1 cellular context compared by ENCODE assay signal in genomic region chr15:85005744-85006143, GRCh38.
TF ChIP-seq lines count a peak whose summit lies in the region.

No MANE protein-coding gene starts in this region.

TF ChIP-seq in HepG2, 621 proteins besides CTCF, POLR2A, EP300 and RAD21:
- TF ChIP-seq ELK4 (CRISPR knock-in tag; IDR thresholded peaks at IDR 0.05; ENCODE audit: borderline replicate concordance) (no peak), ZNF121 (CRISPR knock-in tag; IDR thresholded peaks at IDR 0.05) (no peak), ZNF253 (CRISPR knock-in tag; IDR thresholded peaks at IDR 0.05; ENCODE audit: borderline replicate concordance) (no peak), ZFYVE20 (CRISPR knock-in tag; IDR thresholded peaks at IDR 0.05; ENCODE audit: borderline replicate concordance, low read depth) (no peak), GPN1 (CRISPR knock-in tag; IDR thresholded peaks at IDR 0.05; ENCODE audit: borderline replicate concordance) (no peak), ATF2 (CRISPR knock-in tag; IDR thresholded peaks at IDR 0.05) (no peak), HNF1A (IDR thresholded peaks at IDR 0.05; ENCODE audit: low read depth) (no peak), HNF1A (CRISPR knock-in tag; IDR thresholded peaks at IDR 0.05; ENCODE audit: borderline replicate concordance) (no peak), ZNF841 (CRISPR knock-in tag; IDR thresholded peaks at IDR 0.05; ENCODE audit: borderline replicate concordance) (no peak), CHCHD3 (CRISPR knock-in tag; IDR thresholded peaks at IDR 0.05) (no peak), DDIT3 (CRISPR knock-in tag; IDR thresholded peaks at IDR 0.05) (no peak), MIER2 (CRISPR knock-in tag; IDR thresholded peaks at IDR 0.05) (no peak), ZNF512 (CRISPR knock-in tag; IDR thresholded peaks at IDR 0.05) (no peak), ZNF276 (CRISPR knock-in tag; IDR thresholded peaks at IDR 0.05; ENCODE audit: low read depth) (no peak), TCF7L2 (IDR thresholded peaks at IDR 0.05; ENCODE audit: low read depth, low read length) (no peak), ZNF550 (CRISPR knock-in tag; IDR thresholded peaks at IDR 0.05; ENCODE audit: borderline replicate concordance) (no peak), ZNF530 (CRISPR knock-in tag; IDR thresholded peaks at IDR 0.05; ENCODE audit: low read depth) (no peak), ZNF891 (CRISPR knock-in tag; IDR thresholded peaks at IDR 0.05) (no peak), BRF2 (CRISPR knock-in tag; IDR thresholded peaks at IDR 0.05) (no peak), ZNF746 (CRISPR knock-in tag; IDR thresholded peaks at IDR 0.05) (no peak), KLF12 (CRISPR knock-in tag; IDR thresholded peaks at IDR 0.05; ENCODE audit: borderline replicate concordance) (no peak)
